8 cellular contexts compared by ENCODE assay signal in genomic region chr6:57799703-57800479, GRCh38.
DNase-seq lines count a peak whose midpoint lies in the region; ATAC-seq and TF ChIP-seq lines count a peak whose summit lies in the region.
"Not testable (repeated sequence)": the region's sequence is repeated elsewhere in the genome, so short reads cannot be mapped to it uniquely, and the experiment has no call there.

No MANE protein-coding gene starts in this region.

- H3K9ac ChIP-seq in adipocyte (ENCODE audit: low read length); iPS-15b (ENCODE audit: low read depth, low read length): not testable (repeated sequence)

- DNase-seq in ELF-1 (ENCODE audit: low read depth, low spot score) (peak; percentile 73), adipocyte (ENCODE audit: low read depth) (peak; percentile 37), endothelial cell (ENCODE audit: low spot score) (peak; percentile 26), testis (peak; percentile 41)
- DNase-seq in T-helper 17 cell = not testable (repeated sequence)

- TF ChIP-seq CTCF in endothelial cell (IDR thresholded peaks at IDR 0.05; ENCODE audit: unreplicated experiment); testis (IDR thresholded peaks at IDR 0.05): not testable (repeated sequence)

- H3K27me3 Mint-ChIP-seq in T-helper 17 cell = peaks cover 32% of the 10 kb centered on the region
- H3K27me3 Mint-ChIP-seq in endothelial cell (ENCODE audit: unreplicated experiment) = peaks cover 12% of the 10 kb centered on the region

- H3K4me3 Mint-ChIP-seq in T-helper 17 cell (peak overlapping the region; percentile 64), endothelial cell (ENCODE audit: unreplicated experiment) (peak overlapping the region; percentile 84)

- not testable (repeated sequence) for H3K36me3 ChIP-seq in adipocyte (ENCODE audit: control insufficient read depth, insufficient read depth, low read length, severe bottlenecking); iPS-15b (ENCODE audit: control insufficient read depth, insufficient read depth, low read length); neuron (ENCODE audit: insufficient read depth, low read length); testis (ENCODE audit: low read depth, missing control alignments)

- WGBS in testis, 2 donors = 2 to 3% methylated on average over 38 of the region's 38 CpGs

- H3K4me3 ChIP-seq in adipocyte (ENCODE audit: low read length) = peak overlapping the region; percentile 73
- peak overlapping the region; percentile 52 for H3K4me3 ChIP-seq in iPS-15b (ENCODE audit: low read depth, low read length)
- peak overlapping the region; percentile 46 for H3K4me3 ChIP-seq in neuron (ENCODE audit: low read length)
- peak overlapping the region; percentile 6 to 26 for H3K4me3 ChIP-seq in testis

- H3K36me3 Mint-ChIP-seq in T-helper 17 cell (ENCODE audit: low read depth); endothelial cell (ENCODE audit: low read depth, unreplicated experiment): not testable (repeated sequence)

- H3K4me1 Mint-ChIP-seq in T-helper 17 cell; endothelial cell (ENCODE audit: unreplicated experiment): not testable (repeated sequence)

- intact Hi-C loops in testis (cut with DNase I; ENCODE audit: low total_unique reads) = not testable (repeated sequence)

- ATAC-seq in HG02981 (IDR thresholded peaks at IDR 0.05; ENCODE audit: unreplicated experiment) = peak; percentile 71
- ATAC-seq in T-helper 17 cell = not testable (repeated sequence)

- not testable (repeated sequence) for H2AFZ ChIP-seq in neuron (ENCODE audit: low read depth, low read length)

- not testable (repeated sequence) for H3K4me1 ChIP-seq in adipocyte (ENCODE audit: control insufficient read depth, insufficient read depth, low read length); iPS-15b (ENCODE audit: control insufficient read depth, insufficient read depth, low read length); neuron (ENCODE audit: insufficient read depth, low read length); testis

- not testable (repeated sequence) for H3K27ac Mint-ChIP-seq in T-helper 17 cell; endothelial cell (ENCODE audit: unreplicated experiment)

- not testable (repeated sequence) for H3K9me3 Mint-ChIP-seq in endothelial cell (ENCODE audit: unreplicated experiment)

- not testable (repeated sequence) for H3K27me3 ChIP-seq in adipocyte (replicated peaks; ENCODE audit: control insufficient read depth, insufficient read depth, low read length); neuron (ENCODE audit: insufficient read depth, low read length); testis
- peaks cover 23% of the 10 kb centered on the region for H3K27me3 ChIP-seq in iPS-15b (ENCODE audit: control insufficient read depth, insufficient read depth, low read length)

- TF ChIP-seq POLR2A in testis (IDR thresholded peaks at IDR 0.05) = not testable (repeated sequence)

- not testable (repeated sequence) for H3K27ac ChIP-seq in testis

- H3K9me3 ChIP-seq in T-helper 17 cell (ENCODE audit: control insufficient read depth, low read length, poor library complexity, severe bottlenecking); adipocyte (ENCODE audit: control insufficient read depth, low read length); iPS-15b (ENCODE audit: control insufficient read depth, insufficient read depth, low read length); neuron (ENCODE audit: low read length); testis: not testable (repeated sequence)

Comparison
In these comparisons a context has a peak if more than half of its experiments do, and no peak if none do; other contexts are left out.
1. H3K4me3 ChIP-seq: peak in every context shown above with its lines; median percentile 73 in adipocyte; 52 in iPS-15b; 46 in neuron; 16 in testis.